Comparison of ENCODE assay signal across 32 cellular contexts in genomic region chr16:54998834-54999233, GRCh38.
"Had no signal": no experiment of that assay in that cellular context is flagged by ENCODE, and none has a peak within 500 bp of the region (broad histone marks: within the 10 kb centered on the region; RNA-seq: fewer than 3 reads in every experiment).

No MANE protein-coding gene starts in this region.

- H3K27me3 ChIP-seq: neural progenitor cell, ovary, testis, tibial artery, uterus had no signal

- H3K79me2 ChIP-seq: parathyroid adenoma had no signal

- H3K36me3 ChIP-seq: neural progenitor cell, ovary, spleen, suprapubic skin, tibial artery, transverse colon, upper lobe of right lung, uterus had no signal

- H3K4me2 ChIP-seq: neural progenitor cell had no signal

- H3K4me3 ChIP-seq: neural progenitor cell, ovary, psoas muscle, skin epidermis, smooth muscle cell, spleen, suprapubic skin, testis, tibial artery, transverse colon, upper lobe of right lung, uterus had no signal

- H3K4me1 Mint-ChIP-seq: naive thymus-derived CD4-positive, alpha-beta T cell; natural killer cell; neural progenitor cell; stimulated activated memory B cell treated with anti-CD40 and anti-IgM and Interleukin-4, amounts not matched to agents 10 μg/mL and 1 μg/mL and 100 μg/mL, for 72 hours; stimulated activated naive CD8-positive, alpha-beta T cell treated with anti-CD3 and anti-CD28 coated beads, Interleukin-15, amount 100 ng/mL, for 72 hours had no signal

- H3K9me3 ChIP-seq: ovary, psoas muscle, spleen, suprapubic skin, testis, tibial artery, transverse colon, upper lobe of right lung, uterus had no signal

- H3K27ac ChIP-seq: neural progenitor cell, ovary, parathyroid adenoma, psoas muscle, skin epidermis, spleen, suprapubic skin, testis, tibial artery, transverse colon, upper lobe of right lung, uterus had no signal

- H3K27me3 Mint-ChIP-seq: stimulated activated memory B cell treated with anti-CD40 and anti-IgM and Interleukin-4, amounts not matched to agents 10 μg/mL and 1 μg/mL and 100 μg/mL, for 72 hours had no signal

- DNase-seq: naive thymus-derived CD4-positive, alpha-beta T cell; natural killer cell; occipital lobe; ovary; posterior cingulate gyrus; psoas muscle; right cardiac atrium; spleen; stimulated activated CD4-positive, alpha-beta T cell treated with anti-CD3 and anti-CD28 coated beads, Interleukin-15, amount 100 ng/mL, for 24 hours; stimulated activated CD4-positive, alpha-beta T cell treated with anti-CD3 and anti-CD28 coated beads, Interleukin-2, amount 100 ng/mL, for 24 hours; stimulated activated CD4-positive, alpha-beta T cell treated with anti-CD3 and anti-CD28 coated beads, Interleukin-2, amount 100 ng/mL, for 48 hours; stimulated activated CD4-positive, alpha-beta T cell treated with anti-CD3 and anti-CD28 coated beads, Interleukin-4, amount 100 ng/mL, for 4 hours; stimulated activated CD8-positive, alpha-beta memory T cell treated with anti-CD3 and anti-CD28 coated beads, Interleukin-4, amount 100 ng/mL, for 48 hours; stimulated activated naive CD4-positive, alpha-beta T cell; stimulated activated naive CD8-positive, alpha-beta T cell treated with anti-CD3 and anti-CD28 coated beads, Interleukin-15, amount 100 ng/mL, for 72 hours; stimulated activated naive CD8-positive, alpha-beta T cell treated with anti-CD3 and anti-CD28 coated beads, Interleukin-15, Interleukin-2, amounts not matched to agents 100 U/mL and 50 U/mL, for 24 hours; substantia nigra; testis; tibial artery; transverse colon; upper lobe of right lung; uterus had no signal

- H3K4me3 Mint-ChIP-seq: naive thymus-derived CD4-positive, alpha-beta T cell; natural killer cell; nephron; neural progenitor cell; stimulated activated memory B cell treated with anti-CD40 and anti-IgM and Interleukin-4, amounts not matched to agents 10 μg/mL and 1 μg/mL and 100 μg/mL, for 72 hours; stimulated activated naive CD8-positive, alpha-beta T cell treated with anti-CD3 and anti-CD28 coated beads, Interleukin-15, amount 100 ng/mL, for 72 hours; type B pancreatic cell had no signal

- ATAC-seq: naive thymus-derived CD4-positive, alpha-beta T cell; natural killer cell; psoas muscle; right cardiac atrium; sciatic nerve; stimulated activated memory B cell treated with anti-CD40 and anti-IgM and Interleukin-4, amounts not matched to agents 10 μg/mL and 1 μg/mL and 100 μg/mL, for 72 hours; stimulated activated naive CD8-positive, alpha-beta T cell treated with anti-CD3 and anti-CD28 coated beads, Interleukin-15, amount 100 ng/mL, for 72 hours; stimulated activated naive CD8-positive, alpha-beta T cell treated with anti-CD3 and anti-CD28 coated beads, Interleukin-15, Interleukin-2, amounts not matched to agents 100 U/mL and 50 U/mL, for 24 hours; upper lobe of right lung had no signal

- H3K9me3 Mint-ChIP-seq: natural killer cell; nephron; neural progenitor cell; stimulated activated memory B cell treated with anti-CD40 and anti-IgM and Interleukin-4, amounts not matched to agents 10 μg/mL and 1 μg/mL and 100 μg/mL, for 72 hours; stimulated activated naive CD8-positive, alpha-beta T cell treated with anti-CD3 and anti-CD28 coated beads, Interleukin-15, amount 100 ng/mL, for 72 hours; type B pancreatic cell had no signal

- H2AFZ ChIP-seq: neural progenitor cell, parathyroid adenoma had no signal

- H3K27ac Mint-ChIP-seq: naive thymus-derived CD4-positive, alpha-beta T cell; natural killer cell; nephron; neural progenitor cell; progenitor cell of endocrine pancreas; stimulated activated memory B cell treated with anti-CD40 and anti-IgM and Interleukin-4, amounts not matched to agents 10 μg/mL and 1 μg/mL and 100 μg/mL, for 72 hours; stimulated activated naive CD8-positive, alpha-beta T cell treated with anti-CD3 and anti-CD28 coated beads, Interleukin-15, amount 100 ng/mL, for 72 hours; type B pancreatic cell had no signal

- H3K36me3 Mint-ChIP-seq: naive thymus-derived CD4-positive, alpha-beta T cell; natural killer cell; neural progenitor cell; stimulated activated memory B cell treated with anti-CD40 and anti-IgM and Interleukin-4, amounts not matched to agents 10 μg/mL and 1 μg/mL and 100 μg/mL, for 72 hours; type B pancreatic cell had no signal

- H3K4me1 ChIP-seq: neural progenitor cell, parathyroid adenoma, psoas muscle, spleen, suprapubic skin, testis, tibial artery, transverse colon, upper lobe of right lung, uterus had no signal

- H3K9ac ChIP-seq: neural progenitor cell, parathyroid adenoma had no signal
